In genomic region chr18:2797951-2798350, GRCh38 we compare ENCODE assay signal across 22 cellular contexts. TPM values are rescaled to one million over a fixed set of nuclear protein-coding genes. Genes with fewer than 3 reads are reported as not detected.
DNase-seq lines count a peak whose midpoint lies in the region; ATAC-seq, FAIRE-seq and TF ChIP-seq lines count a peak whose summit lies in the region.
"Had no signal": no experiment of that assay in that cellular context is flagged by ENCODE, and none has a peak within 500 bp of the region (broad histone marks: within the 10 kb centered on the region; RNA-seq: fewer than 3 reads in every experiment).

No MANE protein-coding gene starts in this region.

- no peaks in the 10 kb centered on the region for H3K27me3 Mint-ChIP-seq in activated T-cell treated with anti-CD3 and anti-CD28 coated beads, Interleukin-2, amount 50 U/mL, for 24 hours
- H3K27me3 Mint-ChIP-seq: CD8-positive, alpha-beta memory T cell had no signal

- TF ChIP-seq POLR2A in upper lobe of left lung (IDR thresholded peaks at IDR 0.05), result no peak

- no peak for TF ChIP-seq EP300 in upper lobe of left lung (IDR thresholded peaks at IDR 0.05)

- H3K27ac ChIP-seq in upper lobe of left lung, result no peak overlapping the region
- H3K27ac ChIP-seq: hepatocyte, pancreas, transverse colon had no signal

- ATAC-seq in GM21737 (IDR thresholded peaks at IDR 0.05; ENCODE audit: unreplicated experiment) (peak; percentile 58), HG03378 (IDR thresholded peaks at IDR 0.05; ENCODE audit: unreplicated experiment) (peak; percentile 78), upper lobe of left lung (ENCODE audit: low FRiP score in 2 of 2) (no peak)
- ATAC-seq: left cardiac atrium; mucosa of descending colon; pancreas; stimulated activated effector memory CD8-positive, alpha-beta T cell treated with anti-CD3 and anti-CD28 coated beads, Interleukin-12 subunit alpha, Interleukin-12 subunit beta, amount 100 ng/mL, for 72 hours had no signal

- peak overlapping the region; percentile 10 for H3K27ac Mint-ChIP-seq in activated T-cell treated with anti-CD3 and anti-CD28 coated beads, Interleukin-2, amount 50 U/mL, for 24 hours
- H3K27ac Mint-ChIP-seq: activated T-helper 1 cell treated with anti-CD3 and anti-CD28 coated beads, Interleukin-12 subunit alpha, Interleukin-12 subunit beta, Interleukin-2, Interleukin-4 antibody, amounts not matched to agents 30 ng/mL and 10 ng/mL and 1 ng/mL, durations not matched to agents 14 hours and 24 hours and 36 hours; stimulated activated effector memory CD8-positive, alpha-beta T cell treated with anti-CD3 and anti-CD28 coated beads, Interleukin-12 subunit alpha, Interleukin-12 subunit beta, amount 100 ng/mL, for 72 hours had no signal

- H3K9me3 Mint-ChIP-seq in activated T-cell treated with anti-CD3 and anti-CD28 coated beads, Interleukin-2, amount 50 U/mL, for 24 hours, result no peaks in the 10 kb centered on the region
- H3K9me3 Mint-ChIP-seq: activated T-helper 1 cell treated with anti-CD3 and anti-CD28 coated beads, Interleukin-12 subunit alpha, Interleukin-12 subunit beta, Interleukin-2, Interleukin-4 antibody, amounts not matched to agents 30 ng/mL and 10 ng/mL and 1 ng/mL, durations not matched to agents 14 hours and 24 hours and 36 hours; CD8-positive, alpha-beta memory T cell; stimulated activated effector memory CD8-positive, alpha-beta T cell treated with anti-CD3 and anti-CD28 coated beads, Interleukin-12 subunit alpha, Interleukin-12 subunit beta, amount 100 ng/mL, for 72 hours had no signal

- no peak overlapping the region for H3K4me3 Mint-ChIP-seq in activated T-cell treated with anti-CD3 and anti-CD28 coated beads, Interleukin-2, amount 50 U/mL, for 24 hours
- H3K4me3 Mint-ChIP-seq: activated T-helper 1 cell treated with anti-CD3 and anti-CD28 coated beads, Interleukin-12 subunit alpha, Interleukin-12 subunit beta, Interleukin-2, Interleukin-4 antibody, amounts not matched to agents 30 ng/mL and 10 ng/mL and 1 ng/mL, durations not matched to agents 14 hours and 24 hours and 36 hours; CD8-positive, alpha-beta memory T cell; stimulated activated effector memory CD8-positive, alpha-beta T cell treated with anti-CD3 and anti-CD28 coated beads, Interleukin-12 subunit alpha, Interleukin-12 subunit beta, amount 100 ng/mL, for 72 hours had no signal

- no peak overlapping the region for H3K4me3 ChIP-seq in upper lobe of left lung
- H3K4me3 ChIP-seq: HAP-1, hepatocyte, mucosa of descending colon, pancreas, transverse colon had no signal

- no peak for TF ChIP-seq CTCF in upper lobe of left lung (IDR thresholded peaks at IDR 0.05)

- H3K9me3 ChIP-seq in upper lobe of left lung, result no peaks in the 10 kb centered on the region
- H3K9me3 ChIP-seq: HAP-1, mucosa of descending colon, pancreas, transverse colon had no signal

- no peaks in the 10 kb centered on the region for H3K4me1 ChIP-seq in upper lobe of left lung
- H3K4me1 ChIP-seq: HAP-1, transverse colon had no signal

- H3K36me3 ChIP-seq in upper lobe of left lung, result peaks cover 3 to 71% (median 30%) of the 10 kb centered on the region in 4 donors

- H3K36me3 Mint-ChIP-seq in activated T-cell treated with anti-CD3 and anti-CD28 coated beads, Interleukin-2, amount 50 U/mL, for 24 hours (ENCODE audit: low read depth), result peaks cover 88% of the 10 kb centered on the region

- no peaks in the 10 kb centered on the region for H3K27me3 ChIP-seq in upper lobe of left lung
- H3K27me3 ChIP-seq: hepatocyte, pancreas, transverse colon had no signal

- no peaks in the 10 kb centered on the region for H3K4me1 Mint-ChIP-seq in activated T-cell treated with anti-CD3 and anti-CD28 coated beads, Interleukin-2, amount 50 U/mL, for 24 hours (ENCODE audit: low read depth)
- H3K4me1 Mint-ChIP-seq: stimulated activated effector memory CD8-positive, alpha-beta T cell treated with anti-CD3 and anti-CD28 coated beads, Interleukin-12 subunit alpha, Interleukin-12 subunit beta, amount 100 ng/mL, for 72 hours had no signal

- no peak for DNase-seq in activated T-cell treated with anti-CD3 and anti-CD28 coated beads, Interleukin-2, amount 50 U/mL, for 24 hours
- DNase-seq in activated T-cell treated with anti-CD3 and anti-CD28 coated beads, Interleukin-2, amount 50 U/mL, for 1 hour, result no peak
- DNase-seq in urothelium cell line (ENCODE audit: low spot score) (no peak), upper lobe of left lung (no peak), NCI-H510A treated with DMSO at 0.1 percent for 48 hours (lab: John Stamatoyannopoulos, UW) (no peak), HUDEP-2 (lab: John Stamatoyannopoulos, UW; ENCODE audit: unreplicated experiment in 76 of 76) (no peak)
- DNase-seq: activated CD4-positive, alpha-beta T cell treated with anti-CD3 and anti-CD28 coated beads for 4 hours; CD8-positive, alpha-beta memory T cell; effector CD8-positive, alpha-beta T cell; left cardiac atrium; mucosa of descending colon; NCI-H446; pancreas; T-helper 9 cell; transverse colon had no signal

- 88 to 100% methylated on average over 1 of the region's 1 CpG for WGBS in upper lobe of left lung, 2 donors

- FAIRE-seq in urothelium cell line (lab: Jason Lieb, UNC), result peak; percentile 76
- FAIRE-seq: A204.1 had no signal

RNA-seq across cellular contexts. Expression of gene EMILIN2, which starts 48.9 kb away (rescaled TPM):
- 10 to 100 TPM; 31.9 to 59.2 (median 43.6) TPM for total RNA-seq in upper lobe of left lung

Comparison
In these comparisons a context has a peak if more than half of its experiments do, and no peak if none do; other contexts are left out.
1. ATAC-seq: peak in GM21737 (single experiment) and HG03378 (single experiment); none in upper lobe of left lung (0 of 2).